In genomic region chr20:11891081-11891826, GRCh38 we compare ENCODE assay signal across 8 cellular contexts. TPM values are rescaled to one million over a fixed set of nuclear protein-coding genes. Genes with fewer than 3 reads are reported as not detected.
DNase-seq lines count a peak whose midpoint lies in the region; ATAC-seq and TF ChIP-seq lines count a peak whose summit lies in the region.

No MANE protein-coding gene starts in this region.

- WGBS in thyroid gland, 2 donors, result 0 to 1% methylated on average over 19 to 21 of the region's 73 CpGs

- peak overlapping the region; percentile 2 to 79 (median 11) for H3K4me3 ChIP-seq in thyroid gland (replicated peaks in 1 of 3)

- H3K27me3 ChIP-seq in thyroid gland, result no peaks in the 10 kb centered on the region

- TF ChIP-seq POLR2A in erythroblast (IDR thresholded peaks at IDR 0.05; ENCODE audit: low read length), result no peak
- peak in 1 of 2 donors; percentile 58 for TF ChIP-seq POLR2A in thyroid gland (IDR thresholded peaks at IDR 0.05)

- ATAC-seq in GM21528 (IDR thresholded peaks at IDR 0.05; ENCODE audit: low FRiP score, unreplicated experiment), result peak; percentile 45

- H3K4me1 ChIP-seq in thyroid gland, result peaks cover 24 to 28% of the 10 kb centered on the region in 2 donors

- DNase-seq in D341Med (ENCODE audit: low spot score) (peak; percentile 77), UCSD-AML1 (lab: John Stamatoyannopoulos, UW; ENCODE audit: unreplicated experiment) (peak; percentile 82), erythroblast (lab: John Stamatoyannopoulos, UW) (peak; percentile 56 to 63), midbrain (lab: John Stamatoyannopoulos, UW) (peak; percentile 74), thyroid gland (peak; percentile 64 to 71), OCI-M1 (lab: John Stamatoyannopoulos, UW) (no peak)

- H3K9me3 ChIP-seq in KOPT-K1 (ENCODE audit: insufficient read depth, low read length, poor library complexity, severe bottlenecking) (no peaks in the 10 kb centered on the region), thyroid gland (no peaks in the 10 kb centered on the region)

- peak overlapping the region; percentile 50 for H3K27ac ChIP-seq in KOPT-K1 (ENCODE audit: low read depth, low read length, poor library complexity, severe bottlenecking)
- H3K27ac ChIP-seq in thyroid gland, result peak overlapping the region; percentile 87 to 95 (median 87)

- TF ChIP-seq CTCF in thyroid gland (IDR thresholded peaks at IDR 0.05), result no peak

- no peaks in the 10 kb centered on the region for H3K36me3 ChIP-seq in KOPT-K1 (ENCODE audit: insufficient read depth, low read length)
- no peaks in the 10 kb centered on the region for H3K36me3 ChIP-seq in thyroid gland

- intact Hi-C loops in thyroid gland (cut with DNase I), result no loop called here

RNA-seq across cellular contexts. Expression of gene BTBD3, which starts 26.4 kb away (rescaled TPM):
- total RNA-seq in thyroid gland, result 10 to 100 TPM; 31.8 to 41.8 (median 36.3) TPM
